ENCODE assay signal across 8 cellular contexts in genomic region chr16:22205577-22206012, GRCh38. TPM values are rescaled to one million over a fixed set of nuclear protein-coding genes. Genes with fewer than 3 reads are reported as not detected.
A peak's percentile ranks its signal among the peaks of the same experiment; 100 is the strongest.
DNase-seq lines count a peak whose midpoint lies in the region; ATAC-seq and TF ChIP-seq lines count a peak whose summit lies in the region.

No MANE protein-coding gene starts in this region.

- H3K36me3 Mint-ChIP-seq in CD4-positive, alpha-beta memory T cell = peaks cover 5% of the 10 kb centered on the region in 2 donors
- H3K36me3 Mint-ChIP-seq in endothelial cell (ENCODE audit: low read depth, unreplicated experiment) = peaks cover 15% of the 10 kb centered on the region

- intact Hi-C loops in CD4-positive, alpha-beta memory T cell (cut with micrococcal nuclease) = loop anchor here (1.0 to 2.0 kb wide), 5 partner anchors 10 to 197 kb away; partner anchors contain the start of gene MOSMO
- intact Hi-C loops in PC-3 (cut with micrococcal nuclease) = loop anchor here (1.0 kb wide), 1 partner anchor 92 kb away; the partner anchor contains the start of gene POLR3E

- CTCF ChIA-PET in CD4-positive, alpha-beta memory T cell (lab: Charles Lee; ENCODE audit: partially characterized antibody) = interaction anchor here (0.6 to 7.0 kb wide), 9 partner anchors 10 to 98 kb away, joined by 3 to 89 read pairs (median 3); partner anchors contain the start of gene POLR3E
- CTCF ChIA-PET in PC-3 (lab: Charles Lee) = interaction anchor here (0.6 kb wide), 1 partner anchor 208 kb away, joined by 4 read pairs; no protein-coding TSS in a partner anchor

- TSS peak; percentile 98 for BruUV-seq in PC-3 (replicated peaks; lab: Mats Ljungman, UMichigan)

- in situ Hi-C loops in GM13977 (cut with MboI; ENCODE audit: low pct_unique_long_range_greater_than_20kb, low sequenced_read_pairs, unreplicated experiment) = no loop called here

- H3F3A ChIP-seq in PC-3 (ENCODE audit: low read length, unreplicated experiment) = no peaks in the 10 kb centered on the region

- H3K4me1 Mint-ChIP-seq in CD4-positive, alpha-beta memory T cell = peaks cover 15 to 30% (median 21%) of the 10 kb centered on the region in 4 donors
- peaks cover 8% of the 10 kb centered on the region for H3K4me1 Mint-ChIP-seq in endothelial cell (ENCODE audit: unreplicated experiment)

- peaks cover 45% of the 10 kb centered on the region for H3K79me2 ChIP-seq in PC-3 (ENCODE audit: low read length)

- no peaks in the 10 kb centered on the region for H3K9me2 ChIP-seq in PC-3 (replicated peaks; ENCODE audit: low read length)

- POLR2A ChIA-PET in CD4-positive, alpha-beta memory T cell (lab: Charles Lee; ENCODE audit: partially characterized antibody) = interaction anchor here (0.6 to 8.1 kb wide), 12 partner anchors 10 to 196 kb away, joined by 3 to 106 read pairs (median 6); partner anchors contain the start of gene POLR3E
- POLR2A ChIA-PET in PC-3 (lab: Charles Lee; ENCODE audit: unreplicated experiment) = interaction anchor here (0.5 to 0.6 kb wide), 2 partner anchors 93 to 692 kb away, joined by 3 read pairs; no protein-coding TSS in a partner anchor

- H3K36me3 ChIP-seq in CD4-positive, alpha-beta memory T cell (ENCODE audit: insufficient read depth, low read length) = no peaks in the 10 kb centered on the region
- H3K36me3 ChIP-seq in PC-3 (ENCODE audit: low read depth, low read length) = no peaks in the 10 kb centered on the region
- H3K36me3 ChIP-seq in neutrophil = no peaks in the 10 kb centered on the region

- peak overlapping the region in 6 of 7 donors; percentile 45 to 91 (median 84) for H3K27ac Mint-ChIP-seq in CD4-positive, alpha-beta memory T cell
- peak overlapping the region; percentile 81 for H3K27ac Mint-ChIP-seq in endothelial cell (ENCODE audit: unreplicated experiment)

- peak overlapping the region; percentile 87 for H2AFZ ChIP-seq in PC-3 (ENCODE audit: low read length)

- TF ChIP-seq CTCF in PC-3 (conservative IDR thresholded peaks at IDR 0.05; ENCODE audit: low read depth, low read length) (no peak), endothelial cell (IDR thresholded peaks at IDR 0.05; ENCODE audit: unreplicated experiment) (no peak), neutrophil (IDR thresholded peaks at IDR 0.05) (no peak), GM13977 (IDR thresholded peaks at IDR 0.05; ENCODE audit: extremely low read depth, insufficient read depth, missing control alignments) (no peak)

- ATAC-seq in PC-3 = no peak

- H3K4me3 Mint-ChIP-seq in CD4-positive, alpha-beta memory T cell = peak overlapping the region; percentile 81 to 97 (median 92)
- peak overlapping the region; percentile 88 for H3K4me3 Mint-ChIP-seq in endothelial cell (ENCODE audit: unreplicated experiment)

- peaks cover 12% of the 10 kb centered on the region; the same call in 1 of the 2 replicates for H4K20me1 ChIP-seq in PC-3 (ENCODE audit: low read length)

- H3K4me3 ChIP-seq in CD4-positive, alpha-beta memory T cell (ENCODE audit: low read length in 2 of 2) = peak overlapping the region in 1 of 2 donors; percentile 78
- H3K4me3 ChIP-seq in PC-3 (ENCODE audit: low read length) (peak overlapping the region; percentile 64), neutrophil (ENCODE audit: low read depth in 1 of 2, low read length in 1 of 2) (peak overlapping the region; percentile 70 to 81)

- H3K4me1 ChIP-seq in CD4-positive, alpha-beta memory T cell (ENCODE audit: insufficient read depth, low read length) = peaks cover 14% of the 10 kb centered on the region
- H3K4me1 ChIP-seq in PC-3 (ENCODE audit: insufficient read depth, low read length) = peaks cover 14% of the 10 kb centered on the region
- peaks cover 15 to 18% of the 10 kb centered on the region in 2 experiments for H3K4me1 ChIP-seq in neutrophil (ENCODE audit: control insufficient read depth in 1 of 2, insufficient read depth in 1 of 2, low read depth in 1 of 2, low read length in 1 of 2)

- no peaks in the 10 kb centered on the region for H3K9me3 ChIP-seq in CD4-positive, alpha-beta memory T cell (ENCODE audit: control insufficient read depth in 1 of 2, low read length in 2 of 2)
- H3K9me3 ChIP-seq in PC-3 (ENCODE audit: low read length) (no peaks in the 10 kb centered on the region), neutrophil (no peaks in the 10 kb centered on the region)

- DNase-seq in CD4-positive, alpha-beta memory T cell = no peak
- DNase-seq in PC-3 (no peak), endothelial cell (ENCODE audit: low spot score) (no peak), HCEC 1CT (no peak), UCSD-AML1 (lab: John Stamatoyannopoulos, UW; ENCODE audit: unreplicated experiment) (no peak), GM13977 (ENCODE audit: low spot score) (no peak), DMS 273 (lab: John Stamatoyannopoulos, UW; ENCODE audit: unreplicated experiment) (no peak)

- no peaks in the 10 kb centered on the region for H3K27me3 Mint-ChIP-seq in CD4-positive, alpha-beta memory T cell
- H3K27me3 Mint-ChIP-seq in endothelial cell (ENCODE audit: unreplicated experiment) = peaks cover 6% of the 10 kb centered on the region

- H3K27ac ChIP-seq in CD4-positive, alpha-beta memory T cell (ENCODE audit: low read depth, low read length) = peak overlapping the region; percentile 68
- H3K27ac ChIP-seq in PC-3 (ENCODE audit: low read length) (peak overlapping the region; percentile 68), neutrophil (peak overlapping the region; percentile 60)

- no peaks in the 10 kb centered on the region for H3K27me3 ChIP-seq in CD4-positive, alpha-beta memory T cell (ENCODE audit: insufficient read depth, low read length)
- H3K27me3 ChIP-seq in PC-3 (ENCODE audit: low read length) (no peaks in the 10 kb centered on the region), neutrophil (no peaks in the 10 kb centered on the region)

- H3K9ac ChIP-seq in PC-3 (ENCODE audit: low read length) = peak overlapping the region; percentile 71

- peaks cover 0 to 2% (median 0%) of the 10 kb centered on the region in 8 donors for H3K9me3 Mint-ChIP-seq in CD4-positive, alpha-beta memory T cell
- no peaks in the 10 kb centered on the region for H3K9me3 Mint-ChIP-seq in endothelial cell (ENCODE audit: unreplicated experiment)

- H3K4me2 ChIP-seq in PC-3 (ENCODE audit: low read length) = peak overlapping the region; percentile 87

RNA-seq across cellular contexts. Expression of gene EEF2K, which starts 0.5 kb away (rescaled TPM):
- 10 to 100 TPM; 19.1 to 20.7 TPM for total RNA-seq in CD4-positive, alpha-beta memory T cell
- 1 to 10 TPM in 1 of 2 donors, under 1 TPM in 1; 0.77 to 3.9 TPM for polyA plus RNA-seq in CD4-positive, alpha-beta memory T cell
- total RNA-seq in PC-3 (2014; rRNA removed) (9.1 and 15.0 TPM in 2 replicates), endothelial cell (ENCODE audit: unreplicated experiment) (19.3 TPM)

RNA-seq across cellular contexts. Expression of gene SDR42E2, which starts 43.3 kb away (rescaled TPM):
- total RNA-seq in CD4-positive, alpha-beta memory T cell = under 1 TPM; 0.55 to 0.73 TPM
- polyA plus RNA-seq in CD4-positive, alpha-beta memory T cell = under 1 TPM; 0.11 to 0.88 TPM
- total RNA-seq in PC-3 (2014; rRNA removed) = not detected in 2 replicates
- total RNA-seq in endothelial cell (ENCODE audit: unreplicated experiment) = 0.10 TPM
